Comparison of ENCODE assay signal across 29 cellular contexts in genomic region chr10:69614130-69614529, GRCh38. TPM values are rescaled to one million over a fixed set of nuclear protein-coding genes. Genes with fewer than 3 reads are reported as not detected.
"Had no signal": no experiment of that assay in that cellular context is flagged by ENCODE, and none has a peak within 500 bp of the region (broad histone marks: within the 10 kb centered on the region; RNA-seq: fewer than 3 reads in every experiment).

No MANE protein-coding gene starts in this region.

- H3K4me1 Mint-ChIP-seq: stimulated activated naive CD8-positive, alpha-beta T cell treated with anti-CD3 and anti-CD28 coated beads, Interleukin-15, amount 100 ng/mL, for 72 hours had no signal

- DNase-seq: dorsolateral prefrontal cortex; effector CD8-positive, alpha-beta T cell; foreskin melanocyte; heart left ventricle; hippocampal formation; left colon; left ventricle myocardium superior; mesendoderm; naive thymus-derived CD4-positive, alpha-beta T cell; psoas muscle; retina; right lobe of liver; stimulated activated CD4-positive, alpha-beta T cell treated with anti-CD3 and anti-CD28 coated beads, Interleukin-15, amount 100 ng/mL, for 24 hours; stimulated activated CD4-positive, alpha-beta T cell treated with anti-CD3 and anti-CD28 coated beads, Interleukin-1b, Interleukin-23, amount 100 ng/mL, for 48 hours; stimulated activated CD4-positive, alpha-beta T cell treated with anti-CD3 and anti-CD28 coated beads, Interleukin-4, amount 100 ng/mL, for 4 hours; stimulated activated naive B cell treated with anti-CD40 and anti-IgM and Interleukin-4, amounts not matched to agents 10 μg/mL and 1 μg/mL and 100 μg/mL, for 72 hours; stimulated activated naive CD8-positive, alpha-beta T cell treated with anti-CD3 and anti-CD28 coated beads, Interleukin-15, amount 100 ng/mL, for 72 hours; testis; upper lobe of right lung had no signal

- H3K27ac Mint-ChIP-seq: naive thymus-derived CD4-positive, alpha-beta T cell; stimulated activated naive B cell treated with anti-CD40 and anti-IgM and Interleukin-4, amounts not matched to agents 10 μg/mL and 1 μg/mL and 100 μg/mL, for 72 hours; stimulated activated naive CD8-positive, alpha-beta T cell treated with anti-CD3 and anti-CD28 coated beads, Interleukin-15, amount 100 ng/mL, for 72 hours had no signal

- H3K4me3 ChIP-seq: dorsolateral prefrontal cortex, heart left ventricle, lung, psoas muscle, right lobe of liver, testis, tibial nerve, upper lobe of right lung, vagina had no signal

- H3K27ac ChIP-seq: dorsolateral prefrontal cortex, heart left ventricle, neutrophil, psoas muscle, right lobe of liver, testis, tibial nerve, upper lobe of right lung, vagina had no signal

- H3K4me3 Mint-ChIP-seq: naive thymus-derived CD4-positive, alpha-beta T cell; stimulated activated naive B cell treated with anti-CD40 and anti-IgM and Interleukin-4, amounts not matched to agents 10 μg/mL and 1 μg/mL and 100 μg/mL, for 72 hours; stimulated activated naive CD8-positive, alpha-beta T cell treated with anti-CD3 and anti-CD28 coated beads, Interleukin-15, amount 100 ng/mL, for 72 hours had no signal

- H3K27me3 Mint-ChIP-seq: stimulated activated naive CD8-positive, alpha-beta T cell treated with anti-CD3 and anti-CD28 coated beads, Interleukin-15, amount 100 ng/mL, for 72 hours had no signal

- H3K36me3 ChIP-seq: heart left ventricle, neutrophil, right lobe of liver, tibial nerve, upper lobe of right lung, vagina had no signal

- H3K4me1 ChIP-seq: heart left ventricle, psoas muscle, right lobe of liver, testis, tibial nerve, upper lobe of right lung, vagina had no signal

- H3K9me3 ChIP-seq: neutrophil, right lobe of liver, testis, upper lobe of right lung, vagina had no signal

- ATAC-seq: heart left ventricle; left colon; left ventricle myocardium superior; naive thymus-derived CD4-positive, alpha-beta T cell; psoas muscle; right lobe of liver; stimulated activated naive CD8-positive, alpha-beta T cell treated with anti-CD3 and anti-CD28 coated beads, Interleukin-15, amount 100 ng/mL, for 72 hours; upper lobe of right lung had no signal

- H3K27me3 ChIP-seq: dorsolateral prefrontal cortex, heart left ventricle, right lobe of liver, testis, tibial nerve, upper lobe of right lung, vagina had no signal

RNA-seq across cellular contexts. Expression of gene NEUROG3, which starts 40.9 kb away (rescaled TPM):
- total RNA-seq: glomerular endothelial cell, heart left ventricle, kidney epithelial cell, left ventricle myocardium superior, lung, osteoblast, psoas muscle, right lobe of liver, subcutaneous adipose tissue, testis, tibial nerve, upper lobe of right lung, vagina had no signal
- polyA plus RNA-seq: esophagus; heart left ventricle; naive thymus-derived CD4-positive, alpha-beta T cell; neural cell had no signal
